Comparison of ENCODE assay signal across 30 cellular contexts in genomic region chr6:163446529-163446928, GRCh38.
"Had no signal": no experiment of that assay in that cellular context is flagged by ENCODE, and none has a peak within 500 bp of the region (broad histone marks: within the 10 kb centered on the region; RNA-seq: fewer than 3 reads in every experiment).

No MANE protein-coding gene starts in this region.

- H3K9me3 Mint-ChIP-seq: activated CD4-positive, alpha-beta memory T cell treated with anti-CD3 and anti-CD28 coated beads, Interleukin-2, amount 10 ng/mL, durations not matched to agents 7 days and 5 days; activated CD4-positive, alpha-beta T cell treated with anti-CD3 and anti-CD28 coated beads, Interleukin-2, amount 10 ng/mL, durations not matched to agents 7 days and 5 days; activated naive CD4-positive, alpha-beta T cell treated with anti-CD3 and anti-CD28 coated beads, Interleukin-2, amount 50 U/mL, for 24 hours; activated naive CD8-positive, alpha-beta T cell treated with anti-CD3 and anti-CD28 coated beads, Interleukin-2, amount 50 U/mL, for 24 hours; activated T-cell treated with anti-CD3 and anti-CD28 coated beads, Interleukin-2, amount 50 U/mL, for 4 hours; activated T-helper 2 cell treated with anti-CD3 and anti-CD28 coated beads, Interferon-gamma antibody, Interleukin-2, Interleukin-4, amounts not matched to agents 10 μg/mL and 5 μg/mL and 100 μg/mL, durations not matched to agents 14 hours and 24 hours and 36 hours; central memory CD8-positive, alpha-beta T cell; natural killer cell; stimulated activated naive B cell treated with anti-CD40 and anti-IgM and Interleukin-4, amounts not matched to agents 10 μg/mL and 1 μg/mL and 100 μg/mL, for 72 hours had no signal

- H3K9me3 ChIP-seq: breast epithelium, lower lobe of right lung, sigmoid colon, stomach, suprapubic skin, tibial artery had no signal

- FAIRE-seq: colon, small intestine had no signal

- H3K27me3 ChIP-seq: breast epithelium, sigmoid colon, stomach, suprapubic skin, tibial artery had no signal

- H3K36me3 ChIP-seq: breast epithelium, lower lobe of right lung, sigmoid colon, stomach, suprapubic skin, tibial artery had no signal

- H3K27ac ChIP-seq: breast epithelium, lower lobe of right lung, sigmoid colon, stomach, suprapubic skin, tibial artery had no signal

- DNase-seq: activated CD4-positive, alpha-beta memory T cell treated with anti-CD3 and anti-CD28 coated beads, Interleukin-2, amount 10 ng/mL, durations not matched to agents 7 days and 5 days; activated CD4-positive, alpha-beta T cell treated with anti-CD3 and anti-CD28 coated beads for 1 hour; activated CD4-positive, alpha-beta T cell treated with anti-CD3 and anti-CD28 coated beads, Interleukin-2, amount 10 ng/mL, durations not matched to agents 7 days and 5 days; activated naive CD8-positive, alpha-beta T cell treated with anti-CD3 and anti-CD28 coated beads, Interleukin-2, amount 50 U/mL, for 24 hours; activated T-cell treated with anti-CD3 and anti-CD28 coated beads, Interleukin-2, amount 50 U/mL, for 4 hours; amygdala; dermis blood vessel endothelial cell; effector CD8-positive, alpha-beta T cell; erythroblast; head of caudate nucleus; kidney; left colon; lower lobe of right lung; mesenchymal stem cell; natural killer cell; posterior cingulate gyrus; retina; sigmoid colon; small intestine; stimulated activated CD4-positive, alpha-beta T cell treated with anti-CD3 and anti-CD28 coated beads, Interleukin-1b, Interleukin-23, amount 100 ng/mL, for 48 hours; stimulated activated naive B cell treated with anti-CD40 and anti-IgM and Interleukin-4, amounts not matched to agents 10 μg/mL and 1 μg/mL and 100 μg/mL, for 72 hours; stomach; T-helper 9 cell; tibial artery had no signal

- H3K27ac Mint-ChIP-seq: activated CD4-positive, alpha-beta memory T cell treated with anti-CD3 and anti-CD28 coated beads, Interleukin-2, amount 10 ng/mL, durations not matched to agents 7 days and 5 days; activated CD4-positive, alpha-beta T cell treated with anti-CD3 and anti-CD28 coated beads, Interleukin-2, amount 10 ng/mL, durations not matched to agents 7 days and 5 days; activated naive CD4-positive, alpha-beta T cell treated with anti-CD3 and anti-CD28 coated beads, Interleukin-2, amount 50 U/mL, for 24 hours; activated naive CD8-positive, alpha-beta T cell treated with anti-CD3 and anti-CD28 coated beads, Interleukin-2, amount 50 U/mL, for 24 hours; activated T-helper 2 cell treated with anti-CD3 and anti-CD28 coated beads, Interferon-gamma antibody, Interleukin-2, Interleukin-4, amounts not matched to agents 10 μg/mL and 5 μg/mL and 100 μg/mL, durations not matched to agents 14 hours and 24 hours and 36 hours; natural killer cell; stimulated activated naive B cell treated with anti-CD40 and anti-IgM and Interleukin-4, amounts not matched to agents 10 μg/mL and 1 μg/mL and 100 μg/mL, for 72 hours had no signal

- ATAC-seq: activated naive CD8-positive, alpha-beta T cell treated with anti-CD3 and anti-CD28 coated beads, Interleukin-2, amount 50 U/mL, for 24 hours; activated T-cell treated with anti-CD3 and anti-CD28 coated beads, Interleukin-2, amount 50 U/mL, for 4 hours; left colon; lower lobe of right lung; natural killer cell; stimulated activated naive B cell treated with anti-CD40 and anti-IgM and Interleukin-4, amounts not matched to agents 10 μg/mL and 1 μg/mL and 100 μg/mL, for 72 hours had no signal

- H3K4me3 Mint-ChIP-seq: activated CD4-positive, alpha-beta memory T cell treated with anti-CD3 and anti-CD28 coated beads, Interleukin-2, amount 10 ng/mL, durations not matched to agents 7 days and 5 days; activated CD4-positive, alpha-beta T cell treated with anti-CD3 and anti-CD28 coated beads, Interleukin-2, amount 10 ng/mL, durations not matched to agents 7 days and 5 days; activated naive CD4-positive, alpha-beta T cell treated with anti-CD3 and anti-CD28 coated beads, Interleukin-2, amount 50 U/mL, for 24 hours; activated naive CD8-positive, alpha-beta T cell treated with anti-CD3 and anti-CD28 coated beads, Interleukin-2, amount 50 U/mL, for 24 hours; activated T-cell treated with anti-CD3 and anti-CD28 coated beads, Interleukin-2, amount 50 U/mL, for 4 hours; central memory CD8-positive, alpha-beta T cell; natural killer cell; stimulated activated naive B cell treated with anti-CD40 and anti-IgM and Interleukin-4, amounts not matched to agents 10 μg/mL and 1 μg/mL and 100 μg/mL, for 72 hours had no signal

- H3K27me3 Mint-ChIP-seq: activated CD4-positive, alpha-beta memory T cell treated with anti-CD3 and anti-CD28 coated beads, Interleukin-2, amount 10 ng/mL, durations not matched to agents 7 days and 5 days; activated CD4-positive, alpha-beta T cell treated with anti-CD3 and anti-CD28 coated beads, Interleukin-2, amount 10 ng/mL, durations not matched to agents 7 days and 5 days; activated naive CD4-positive, alpha-beta T cell treated with anti-CD3 and anti-CD28 coated beads, Interleukin-2, amount 50 U/mL, for 24 hours; activated naive CD8-positive, alpha-beta T cell treated with anti-CD3 and anti-CD28 coated beads, Interleukin-2, amount 50 U/mL, for 24 hours; central memory CD8-positive, alpha-beta T cell; stimulated activated naive B cell treated with anti-CD40 and anti-IgM and Interleukin-4, amounts not matched to agents 10 μg/mL and 1 μg/mL and 100 μg/mL, for 72 hours had no signal

- H3K4me1 ChIP-seq: breast epithelium had no signal

- H3K4me3 ChIP-seq: breast epithelium, lower lobe of right lung, sigmoid colon, stomach, suprapubic skin, tibial artery had no signal

- H3K36me3 Mint-ChIP-seq: natural killer cell had no signal
